27 cellular contexts compared by ENCODE assay signal in genomic region chr10:19021162-19021561, GRCh38. TPM values are rescaled to one million over a fixed set of nuclear protein-coding genes. Genes with fewer than 3 reads are reported as not detected.
"Had no signal": no experiment of that assay in that cellular context is flagged by ENCODE, and none has a peak within 500 bp of the region (broad histone marks: within the 10 kb centered on the region; RNA-seq: fewer than 3 reads in every experiment).

No MANE protein-coding gene starts in this region.

- H3K4me1 Mint-ChIP-seq: immature natural killer cell; memory B cell; naive thymus-derived CD4-positive, alpha-beta T cell had no signal

- FAIRE-seq: colon, endothelial cell of umbilical vein, frontal cortex, kidney had no signal

- H3K36me3 ChIP-seq: esophagus muscularis mucosa, gastroesophageal sphincter, heart left ventricle, left lung had no signal

- ATAC-seq: foreskin keratinocyte; gastroesophageal sphincter; heart left ventricle; left lung; left ventricle myocardium superior; naive thymus-derived CD4-positive, alpha-beta T cell had no signal

- H3K9me3 ChIP-seq: esophagus muscularis mucosa, gastroesophageal sphincter, heart left ventricle, left lung had no signal

- DNase-seq: dermis blood vessel endothelial cell; dorsolateral prefrontal cortex; effector CD4-positive, alpha-beta T cell; effector memory CD4-positive, alpha-beta T cell; foreskin keratinocyte; heart left ventricle; hypothalamus; immature natural killer cell; islet precursor cell; kidney; kidney glomerular epithelial cell; left lung; left ventricle myocardium superior; mammary epithelial cell; mesendoderm; midbrain; naive thymus-derived CD4-positive, alpha-beta T cell had no signal

- H3K4me3 ChIP-seq: coronary artery, dorsolateral prefrontal cortex, esophagus muscularis mucosa, gastroesophageal sphincter, heart left ventricle, hepatocyte, left lung, lung had no signal

- H3K4me3 Mint-ChIP-seq: immature natural killer cell; memory B cell; naive thymus-derived CD4-positive, alpha-beta T cell had no signal

- H3K4me2 ChIP-seq: hepatocyte had no signal

- H2AFZ ChIP-seq: hepatocyte had no signal

- H3K27ac Mint-ChIP-seq: immature natural killer cell; memory B cell; naive thymus-derived CD4-positive, alpha-beta T cell had no signal

- H3K27ac ChIP-seq: coronary artery, dorsolateral prefrontal cortex, esophagus muscularis mucosa, foreskin keratinocyte, gastroesophageal sphincter, heart left ventricle, hepatocyte, left lung had no signal

- H3K79me2 ChIP-seq: hepatocyte had no signal

- H3K36me3 Mint-ChIP-seq: immature natural killer cell; memory B cell; naive thymus-derived CD4-positive, alpha-beta T cell had no signal

- H3K27me3 Mint-ChIP-seq: memory B cell; naive thymus-derived CD4-positive, alpha-beta T cell had no signal

- H3K27me3 ChIP-seq: esophagus muscularis mucosa, foreskin keratinocyte, gastroesophageal sphincter, heart left ventricle, hepatocyte, left lung had no signal

- H3K4me1 ChIP-seq: esophagus muscularis mucosa, foreskin keratinocyte, gastroesophageal sphincter, heart left ventricle, left lung had no signal

RNA-seq across cellular contexts. Expression of gene MALRD1, which starts 27.4 kb away (rescaled TPM):
- total RNA-seq: dermis blood vessel endothelial cell, endothelial cell of umbilical vein, mononuclear cell had no signal
- polyA plus RNA-seq: endothelial cell of umbilical vein; foreskin keratinocyte; immature natural killer cell; mammary epithelial cell; naive thymus-derived CD4-positive, alpha-beta T cell had no signal
